25 cellular contexts compared by ENCODE assay signal in the genomic region with DNA sequence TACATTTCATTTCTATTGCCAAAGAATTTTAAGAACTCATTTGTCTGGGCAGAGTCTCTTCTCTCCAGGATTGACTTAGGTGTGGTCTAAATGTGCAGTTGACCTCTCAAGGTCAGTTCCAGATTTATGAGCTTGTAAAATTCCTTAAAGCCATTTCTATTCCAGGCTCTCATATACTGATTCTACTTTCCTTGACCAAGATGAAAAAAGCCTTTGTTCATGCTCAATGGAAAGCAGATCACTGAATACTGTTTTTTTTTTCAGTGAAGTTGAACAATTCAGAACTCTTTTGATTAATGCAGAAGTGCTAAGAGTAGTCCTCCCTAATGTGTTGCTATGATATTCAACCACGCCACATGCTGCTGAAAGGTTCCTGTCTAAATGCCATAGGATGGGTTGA.
"Had no signal": no experiment of that assay in that cellular context is flagged by ENCODE, and none has a peak within 500 bp of the region (broad histone marks: within the 10 kb centered on the region; RNA-seq: fewer than 3 reads in every experiment).

No MANE protein-coding gene starts in this region.

- H3K27ac Mint-ChIP-seq: memory B cell; naive B cell; natural killer cell treated with Interleukin-12 subunit alpha and Interleukin-12 subunit beta and Interleukin-15 and Interleukin-18, amount 100 ng/mL, for 72 hours; progenitor cell of endocrine pancreas; stimulated activated naive CD8-positive, alpha-beta T cell treated with anti-CD3 and anti-CD28 coated beads, Interleukin-15, amount 100 ng/mL, for 72 hours had no signal

- DNase-seq: dorsolateral prefrontal cortex; effector CD4-positive, alpha-beta T cell; foreskin keratinocyte; hypothalamus; naive B cell; pancreas; right lobe of liver; stimulated activated CD4-positive, alpha-beta T cell treated with anti-CD3 and anti-CD28 coated beads, Interleukin-12 subunit alpha, Interleukin-12 subunit beta, amount 100 ng/mL, for 4 hours; stimulated activated CD4-positive, alpha-beta T cell treated with anti-CD3 and anti-CD28 coated beads, Interleukin-1b, Interleukin-23, amount 100 ng/mL, for 48 hours; stimulated activated CD4-positive, alpha-beta T cell treated with anti-CD3 and anti-CD28 coated beads, Interleukin-4, amount 100 ng/mL, for 1 hour; stimulated activated CD8-positive, alpha-beta memory T cell treated with anti-CD3 and anti-CD28 coated beads, Interleukin-4, amount 100 ng/mL, for 48 hours; stimulated activated naive CD4-positive, alpha-beta T cell; stimulated activated naive CD8-positive, alpha-beta T cell treated with anti-CD3 and anti-CD28 coated beads, Interleukin-15, amount 100 ng/mL, for 72 hours; transverse colon; upper lobe of right lung had no signal

- H3K27me3 ChIP-seq: esophagus muscularis mucosa, foreskin keratinocyte, neutrophil, right lobe of liver, suprapubic skin, transverse colon, upper lobe of right lung had no signal

- H3K4me1 ChIP-seq: esophagus muscularis mucosa, foreskin keratinocyte, pancreas, right lobe of liver, suprapubic skin, transverse colon, upper lobe of right lung had no signal

- H3K9me3 Mint-ChIP-seq: natural killer cell treated with Interleukin-12 subunit alpha and Interleukin-12 subunit beta and Interleukin-15 and Interleukin-18, amount 100 ng/mL, for 72 hours had no signal

- H3K4me3 ChIP-seq: dorsolateral prefrontal cortex, esophagus muscularis mucosa, lung, pancreas, right lobe of liver, smooth muscle cell, suprapubic skin, transverse colon, upper lobe of right lung had no signal

- H3K9me3 ChIP-seq: esophagus muscularis mucosa, neutrophil, pancreas, right lobe of liver, suprapubic skin, transverse colon, upper lobe of right lung had no signal

- ATAC-seq: foreskin keratinocyte; left lobe of liver; natural killer cell treated with Interleukin-12 subunit alpha and Interleukin-12 subunit beta and Interleukin-15 and Interleukin-18, amount 100 ng/mL, for 72 hours; pancreas; right lobe of liver; stimulated activated naive CD8-positive, alpha-beta T cell treated with anti-CD3 and anti-CD28 coated beads, Interleukin-15, amount 100 ng/mL, for 72 hours; upper lobe of right lung had no signal

- H3K27ac ChIP-seq: dorsolateral prefrontal cortex, esophagus muscularis mucosa, foreskin keratinocyte, neutrophil, pancreas, right lobe of liver, suprapubic skin, transverse colon, upper lobe of right lung had no signal

- H3K36me3 Mint-ChIP-seq: memory B cell; naive B cell; natural killer cell treated with Interleukin-12 subunit alpha and Interleukin-12 subunit beta and Interleukin-15 and Interleukin-18, amount 100 ng/mL, for 72 hours had no signal

- H3K36me3 ChIP-seq: esophagus muscularis mucosa, neutrophil, pancreas, right lobe of liver, suprapubic skin, transverse colon, upper lobe of right lung had no signal

- H3K27me3 Mint-ChIP-seq: memory B cell; naive B cell; natural killer cell treated with Interleukin-12 subunit alpha and Interleukin-12 subunit beta and Interleukin-15 and Interleukin-18, amount 100 ng/mL, for 72 hours; progenitor cell of endocrine pancreas; stimulated activated naive CD8-positive, alpha-beta T cell treated with anti-CD3 and anti-CD28 coated beads, Interleukin-15, amount 100 ng/mL, for 72 hours had no signal

- H3K4me3 Mint-ChIP-seq: memory B cell; naive B cell; natural killer cell treated with Interleukin-12 subunit alpha and Interleukin-12 subunit beta and Interleukin-15 and Interleukin-18, amount 100 ng/mL, for 72 hours; neural crest cell; stimulated activated naive CD8-positive, alpha-beta T cell treated with anti-CD3 and anti-CD28 coated beads, Interleukin-15, amount 100 ng/mL, for 72 hours had no signal

- H3K4me1 Mint-ChIP-seq: memory B cell; naive B cell; stimulated activated naive CD8-positive, alpha-beta T cell treated with anti-CD3 and anti-CD28 coated beads, Interleukin-15, amount 100 ng/mL, for 72 hours had no signal
